In genomic region chr7:158706710-158707590, GRCh38 we compare ENCODE assay signal across 14 cellular contexts. TPM values are rescaled to one million over a fixed set of nuclear protein-coding genes. Genes with fewer than 3 reads are reported as not detected.
DNase-seq lines count a peak whose midpoint lies in the region; ATAC-seq and TF ChIP-seq lines count a peak whose summit lies in the region.
"Had no signal": no experiment of that assay in that cellular context is flagged by ENCODE, and none has a peak within 500 bp of the region (broad histone marks: within the 10 kb centered on the region; RNA-seq: fewer than 3 reads in every experiment).

No MANE protein-coding gene starts in this region.

- BruUV-seq in Calu3 (replicated peaks; lab: Mats Ljungman, UMichigan) = no TSS peak

- peaks cover 23% of the 10 kb centered on the region for H3K4me1 Mint-ChIP-seq in activated T-cell treated with anti-CD3 and anti-CD28 coated beads, Interleukin-2, amount 50 U/mL, for 4 hours (ENCODE audit: low read depth)
- H3K4me1 Mint-ChIP-seq in Calu3 (ENCODE audit: low read depth, unreplicated experiment) = peaks cover 40% of the 10 kb centered on the region
- H3K4me1 Mint-ChIP-seq in activated T-helper 1 cell treated with anti-CD3 and anti-CD28 coated beads, Interleukin-12 subunit alpha, Interleukin-12 subunit beta, Interleukin-2, Interleukin-4 antibody, amounts not matched to agents 30 ng/mL and 10 ng/mL and 1 ng/mL, durations not matched to agents 14 hours and 24 hours and 36 hours (ENCODE audit: low read depth) = peaks cover 40% of the 10 kb centered on the region
- peaks cover 29% of the 10 kb centered on the region for H3K4me1 Mint-ChIP-seq in neural crest cell

- no peak overlapping the region for H3K27ac Mint-ChIP-seq in Calu3 (ENCODE audit: unreplicated experiment)
- no peak overlapping the region for H3K27ac Mint-ChIP-seq in activated T-helper 1 cell treated with anti-CD3 and anti-CD28 coated beads, Interleukin-12 subunit alpha, Interleukin-12 subunit beta, Interleukin-2, Interleukin-4 antibody, amounts not matched to agents 30 ng/mL and 10 ng/mL and 1 ng/mL, durations not matched to agents 14 hours and 24 hours and 36 hours
- H3K27ac Mint-ChIP-seq in neural crest cell (ENCODE audit: unreplicated experiment) = no peak overlapping the region
- H3K27ac Mint-ChIP-seq: activated naive CD4-positive, alpha-beta T cell treated with anti-CD3 and anti-CD28 coated beads, Interleukin-2, amount 50 U/mL, for 72 hours had no signal

- intact Hi-C loops in Calu3 (cut with micrococcal nuclease; ENCODE audit: unreplicated experiment) = no loop called here
- intact Hi-C loops in activated T-helper 1 cell treated with anti-CD3 and anti-CD28 coated beads, Interleukin-12 subunit alpha, Interleukin-12 subunit beta, Interleukin-2, Interleukin-4 antibody, amounts not matched to agents 30 ng/mL and 10 ng/mL and 1 ng/mL, durations not matched to agents 14 hours and 24 hours and 36 hours (cut with micrococcal nuclease) = no loop called here

- no peaks in the 10 kb centered on the region for H3K36me3 Mint-ChIP-seq in activated T-cell treated with anti-CD3 and anti-CD28 coated beads, Interleukin-2, amount 50 U/mL, for 4 hours (ENCODE audit: insufficient read depth)
- H3K36me3 Mint-ChIP-seq in Calu3 (ENCODE audit: insufficient read depth, unreplicated experiment) = peaks cover 34% of the 10 kb centered on the region
- peaks cover 8% of the 10 kb centered on the region for H3K36me3 Mint-ChIP-seq in activated T-helper 1 cell treated with anti-CD3 and anti-CD28 coated beads, Interleukin-12 subunit alpha, Interleukin-12 subunit beta, Interleukin-2, Interleukin-4 antibody, amounts not matched to agents 30 ng/mL and 10 ng/mL and 1 ng/mL, durations not matched to agents 14 hours and 24 hours and 36 hours (ENCODE audit: low read depth)
- no peaks in the 10 kb centered on the region for H3K36me3 Mint-ChIP-seq in neural crest cell (ENCODE audit: low read depth)

- CTCF ChIA-PET in Calu3 (lab: Charles Lee) = no interaction called here

- no peak for DNase-seq in activated T-cell treated with anti-CD3 and anti-CD28 coated beads, Interleukin-2, amount 50 U/mL, for 4 hours
- DNase-seq in activated T-cell treated with anti-CD3 and anti-CD28 coated beads for 4 hours = no peak
- no peak for DNase-seq in Calu3
- no peak for DNase-seq in activated T-helper 1 cell treated with anti-CD3 and anti-CD28 coated beads, Interleukin-12 subunit alpha, Interleukin-12 subunit beta, Interleukin-2, Interleukin-4 antibody, amounts not matched to agents 30 ng/mL and 10 ng/mL and 1 ng/mL, durations not matched to agents 14 hours and 24 hours and 36 hours (ENCODE audit: low spot score)
- no peak for DNase-seq in neural crest cell (ENCODE audit: low read depth, low spot score)
- no peak for DNase-seq in SHP77 treated with DMSO at 0.1 percent for 48 hours (lab: John Stamatoyannopoulos, UW)
- no peak for DNase-seq in SHP77 (lab: John Stamatoyannopoulos, UW)
- DNase-seq: ACHN; body of pancreas; NCI-H1417 treated with DMSO at 0.1 percent for 48 hours; stimulated activated naive CD4-positive, alpha-beta T cell treated with Interleukin-2 at 50 U/mL for 16 hours; tibial artery had no signal

- no peak for ATAC-seq in activated T-cell treated with anti-CD3 and anti-CD28 coated beads, Interleukin-2, amount 50 U/mL, for 4 hours
- ATAC-seq in HG03439 (IDR thresholded peaks at IDR 0.05; ENCODE audit: unreplicated experiment) = no peak
- ATAC-seq: activated naive CD4-positive, alpha-beta T cell treated with anti-CD3 and anti-CD28 coated beads, Interleukin-2, amount 50 U/mL, for 72 hours; body of pancreas had no signal

- TF ChIP-seq CTCF in Calu3 (IDR thresholded peaks at IDR 0.05; ENCODE audit: unreplicated experiment) (no peak), neural crest cell (conservative IDR thresholded peaks at IDR 0.05) (no peak)

- H3K9me3 Mint-ChIP-seq in activated T-cell treated with anti-CD3 and anti-CD28 coated beads, Interleukin-2, amount 50 U/mL, for 4 hours = no peaks in the 10 kb centered on the region
- H3K9me3 Mint-ChIP-seq in Calu3 (ENCODE audit: low read depth, unreplicated experiment) = no peaks in the 10 kb centered on the region
- H3K9me3 Mint-ChIP-seq in activated T-helper 1 cell treated with anti-CD3 and anti-CD28 coated beads, Interleukin-12 subunit alpha, Interleukin-12 subunit beta, Interleukin-2, Interleukin-4 antibody, amounts not matched to agents 30 ng/mL and 10 ng/mL and 1 ng/mL, durations not matched to agents 14 hours and 24 hours and 36 hours = peaks cover 14% of the 10 kb centered on the region
- peaks cover 2% of the 10 kb centered on the region for H3K9me3 Mint-ChIP-seq in neural crest cell
- H3K9me3 Mint-ChIP-seq: activated naive CD4-positive, alpha-beta T cell treated with anti-CD3 and anti-CD28 coated beads, Interleukin-2, amount 50 U/mL, for 72 hours had no signal

- peak overlapping the region; percentile 73 for H3K4me3 Mint-ChIP-seq in activated T-cell treated with anti-CD3 and anti-CD28 coated beads, Interleukin-2, amount 50 U/mL, for 4 hours
- H3K4me3 Mint-ChIP-seq in Calu3 (ENCODE audit: low read depth, unreplicated experiment) = peak overlapping the region; percentile 95
- peak overlapping the region; percentile 87 for H3K4me3 Mint-ChIP-seq in activated T-helper 1 cell treated with anti-CD3 and anti-CD28 coated beads, Interleukin-12 subunit alpha, Interleukin-12 subunit beta, Interleukin-2, Interleukin-4 antibody, amounts not matched to agents 30 ng/mL and 10 ng/mL and 1 ng/mL, durations not matched to agents 14 hours and 24 hours and 36 hours
- H3K4me3 Mint-ChIP-seq in neural crest cell = peak overlapping the region; percentile 87

- H3K27me3 Mint-ChIP-seq in activated T-cell treated with anti-CD3 and anti-CD28 coated beads, Interleukin-2, amount 50 U/mL, for 4 hours (ENCODE audit: low read depth) = no peaks in the 10 kb centered on the region
- H3K27me3 Mint-ChIP-seq in Calu3 (ENCODE audit: unreplicated experiment) = no peaks in the 10 kb centered on the region
- peaks cover 2% of the 10 kb centered on the region for H3K27me3 Mint-ChIP-seq in activated T-helper 1 cell treated with anti-CD3 and anti-CD28 coated beads, Interleukin-12 subunit alpha, Interleukin-12 subunit beta, Interleukin-2, Interleukin-4 antibody, amounts not matched to agents 30 ng/mL and 10 ng/mL and 1 ng/mL, durations not matched to agents 14 hours and 24 hours and 36 hours (ENCODE audit: insufficient read depth)
- no peaks in the 10 kb centered on the region for H3K27me3 Mint-ChIP-seq in neural crest cell (ENCODE audit: low read depth)

RNA-seq across cellular contexts. Expression of gene NCAPG2, which starts 2.3 kb away (rescaled TPM):
- 10 to 100 TPM; 19.7 to 26.2 (median 20.7) TPM for total RNA-seq in activated T-cell treated with anti-CD3 and anti-CD28 coated beads, Interleukin-2, amount 50 U/mL, for 4 hours
- 70.1 and 81.7 TPM in 2 replicates for total RNA-seq in Calu3 (2022)
- 76.5 and 86.9 TPM in 2 replicates for total RNA-seq in activated T-helper 1 cell treated with anti-CD3 and anti-CD28 coated beads, Interleukin-12 subunit alpha, Interleukin-12 subunit beta, Interleukin-2, Interleukin-4 antibody, amounts not matched to agents 30 ng/mL and 10 ng/mL and 1 ng/mL, durations not matched to agents 14 hours and 24 hours and 36 hours
- 84.9 and 86.7 TPM in 2 replicates for total RNA-seq in neural crest cell
